1 cellular context compared by ENCODE assay signal in the genomic region with DNA sequence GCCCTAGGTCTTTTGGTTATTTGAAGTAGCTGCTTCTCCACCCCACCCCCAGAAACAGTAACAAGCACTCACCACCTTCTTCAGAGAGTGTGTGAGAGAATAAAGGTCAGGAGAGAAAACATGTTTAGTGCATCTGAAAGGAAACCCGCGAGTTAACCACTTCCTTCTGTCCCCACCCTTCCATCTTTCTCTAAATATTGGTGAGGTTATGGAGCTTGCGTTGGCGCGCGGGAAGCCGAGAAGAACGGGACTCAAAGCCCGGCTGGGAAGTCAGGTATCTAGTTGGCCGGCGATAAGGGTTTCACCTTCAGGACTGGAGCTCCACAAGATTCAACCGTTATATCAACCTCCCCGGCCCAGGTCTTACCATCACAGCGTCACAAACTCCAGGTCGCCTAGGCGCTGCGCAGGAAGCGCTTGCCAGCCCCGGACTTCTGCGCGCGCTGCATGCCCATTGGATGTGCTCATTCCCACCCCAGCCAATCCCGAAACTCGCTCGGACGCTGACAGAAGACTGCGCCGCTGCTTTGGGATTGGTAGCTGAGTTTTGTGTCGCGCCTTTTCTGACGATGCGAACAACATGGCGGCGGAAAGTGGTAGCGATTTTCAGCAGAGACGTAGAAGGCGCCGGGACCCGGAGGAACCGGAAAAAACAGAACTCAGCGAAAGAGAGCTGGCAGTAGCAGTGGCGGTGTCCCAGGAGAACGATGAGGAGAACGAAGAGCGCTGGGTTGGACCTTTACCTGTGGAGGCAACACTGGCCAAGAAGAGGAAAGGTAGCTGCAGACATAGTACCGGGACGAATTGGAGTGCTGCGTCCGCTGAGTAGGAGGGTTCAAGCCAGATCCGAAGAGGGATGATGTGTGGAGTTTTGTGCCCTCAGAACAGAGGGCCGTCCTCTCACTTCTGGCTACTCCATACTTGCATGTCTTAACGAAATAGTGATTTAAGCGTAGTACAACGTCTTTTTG.
TF ChIP-seq lines count a peak whose summit lies in the region.

A gene with protein sequence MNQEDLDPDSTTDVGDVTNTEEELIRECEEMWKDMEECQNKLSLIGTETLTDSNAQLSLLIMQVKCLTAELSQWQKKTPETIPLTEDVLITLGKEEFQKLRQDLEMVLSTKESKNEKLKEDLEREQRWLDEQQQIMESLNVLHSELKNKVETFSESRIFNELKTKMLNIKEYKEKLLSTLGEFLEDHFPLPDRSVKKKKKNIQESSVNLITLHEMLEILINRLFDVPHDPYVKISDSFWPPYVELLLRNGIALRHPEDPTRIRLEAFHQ (minus strand): TSS at position 438 of the 971 bp plus-strand sequence. CDS start 8,261 bp downstream, outside the sequence.
A gene (plus strand): TSS at position 566 of the 971 bp plus-strand sequence. CDS start 15 bp downstream, at position 581.

TF ChIP-seq in HepG2, 621 proteins besides CTCF, POLR2A, EP300 and RAD21 (continued from another document and continues in another):
- TF ChIP-seq, protein P1, sequence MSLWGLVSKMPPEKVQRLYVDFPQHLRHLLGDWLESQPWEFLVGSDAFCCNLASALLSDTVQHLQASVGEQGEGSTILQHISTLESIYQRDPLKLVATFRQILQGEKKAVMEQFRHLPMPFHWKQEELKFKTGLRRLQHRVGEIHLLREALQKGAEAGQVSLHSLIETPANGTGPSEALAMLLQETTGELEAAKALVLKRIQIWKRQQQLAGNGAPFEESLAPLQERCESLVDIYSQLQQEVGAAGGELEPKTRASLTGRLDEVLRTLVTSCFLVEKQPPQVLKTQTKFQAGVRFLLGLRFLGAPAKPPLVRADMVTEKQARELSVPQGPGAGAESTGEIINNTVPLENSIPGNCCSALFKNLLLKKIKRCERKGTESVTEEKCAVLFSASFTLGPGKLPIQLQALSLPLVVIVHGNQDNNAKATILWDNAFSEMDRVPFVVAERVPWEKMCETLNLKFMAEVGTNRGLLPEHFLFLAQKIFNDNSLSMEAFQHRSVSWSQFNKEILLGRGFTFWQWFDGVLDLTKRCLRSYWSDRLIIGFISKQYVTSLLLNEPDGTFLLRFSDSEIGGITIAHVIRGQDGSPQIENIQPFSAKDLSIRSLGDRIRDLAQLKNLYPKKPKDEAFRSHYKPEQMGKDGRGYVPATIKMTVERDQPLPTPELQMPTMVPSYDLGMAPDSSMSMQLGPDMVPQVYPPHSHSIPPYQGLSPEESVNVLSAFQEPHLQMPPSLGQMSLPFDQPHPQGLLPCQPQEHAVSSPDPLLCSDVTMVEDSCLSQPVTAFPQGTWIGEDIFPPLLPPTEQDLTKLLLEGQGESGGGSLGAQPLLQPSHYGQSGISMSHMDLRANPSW (CRISPR knock-in tag; IDR thresholded peaks at IDR 0.05; ENCODE audit: borderline replicate concordance), result no peak
- TF ChIP-seq CHD4 (IDR thresholded peaks at IDR 0.05; ENCODE audit: borderline replicate concordance, low read length), result no peak
- peak; percentile 50; the same call in 1 of the 2 replicates for TF ChIP-seq ZNF121 (CRISPR knock-in tag; IDR thresholded peaks at IDR 0.05)
- peak; percentile 98 for TF ChIP-seq HDAC1 (CRISPR knock-in tag; IDR thresholded peaks at IDR 0.05)
- no peak for TF ChIP-seq CBFB (CRISPR knock-in tag; IDR thresholded peaks at IDR 0.05)
- TF ChIP-seq, protein P2, sequence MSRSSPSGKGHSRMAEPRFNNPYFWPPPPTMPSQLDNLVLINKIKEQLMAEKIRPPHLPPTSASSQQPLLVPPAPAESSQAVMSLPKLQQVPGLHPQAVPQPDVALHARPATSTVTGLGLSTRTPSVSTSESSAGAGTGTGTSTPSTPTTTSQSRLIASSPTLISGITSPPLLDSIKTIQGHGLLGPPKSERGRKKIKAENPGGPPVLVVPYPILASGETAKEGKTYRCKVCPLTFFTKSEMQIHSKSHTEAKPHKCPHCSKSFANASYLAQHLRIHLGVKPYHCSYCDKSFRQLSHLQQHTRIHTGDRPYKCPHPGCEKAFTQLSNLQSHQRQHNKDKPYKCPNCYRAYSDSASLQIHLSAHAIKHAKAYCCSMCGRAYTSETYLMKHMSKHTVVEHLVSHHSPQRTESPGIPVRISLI (CRISPR knock-in tag; IDR thresholded peaks at IDR 0.05; ENCODE audit: borderline replicate concordance), result 0 out of 2 replicates have a peak, but pooled peaks have one; percentile 18
- TF ChIP-seq, protein P3, sequence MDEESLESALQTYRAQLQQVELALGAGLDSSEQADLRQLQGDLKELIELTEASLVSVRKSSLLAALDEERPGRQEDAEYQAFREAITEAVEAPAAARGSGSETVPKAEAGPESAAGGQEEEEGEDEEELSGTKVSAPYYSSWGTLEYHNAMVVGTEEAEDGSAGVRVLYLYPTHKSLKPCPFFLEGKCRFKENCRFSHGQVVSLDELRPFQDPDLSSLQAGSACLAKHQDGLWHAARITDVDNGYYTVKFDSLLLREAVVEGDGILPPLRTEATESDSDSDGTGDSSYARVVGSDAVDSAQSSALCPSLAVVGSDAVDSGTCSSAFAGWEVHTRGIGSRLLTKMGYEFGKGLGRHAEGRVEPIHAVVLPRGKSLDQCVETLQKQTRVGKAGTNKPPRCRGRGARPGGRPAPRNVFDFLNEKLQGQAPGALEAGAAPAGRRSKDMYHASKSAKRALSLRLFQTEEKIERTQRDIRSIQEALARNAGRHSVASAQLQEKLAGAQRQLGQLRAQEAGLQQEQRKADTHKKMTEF (CRISPR knock-in tag; IDR thresholded peaks at IDR 0.05), result peak; percentile 62
- peak; percentile 88 for TF ChIP-seq KAT7 (CRISPR knock-in tag; IDR thresholded peaks at IDR 0.05; ENCODE audit: borderline replicate concordance)
- peak; percentile 66; the same call in 1 of the 2 replicates for TF ChIP-seq NKX3-1 (CRISPR knock-in tag; IDR thresholded peaks at IDR 0.05)
- TF ChIP-seq MAFG (CRISPR knock-in tag; IDR thresholded peaks at IDR 0.05), result no peak
- no peak for TF ChIP-seq ZNF660 (CRISPR knock-in tag; IDR thresholded peaks at IDR 0.05; ENCODE audit: borderline replicate concordance, low read depth)
- TF ChIP-seq ZNF260 (CRISPR knock-in tag; IDR thresholded peaks at IDR 0.05; ENCODE audit: borderline replicate concordance, low read depth), result no peak
- no peak for TF ChIP-seq SMC3 (IDR thresholded peaks at IDR 0.05; ENCODE audit: low read length)
- TF ChIP-seq MTA3 (CRISPR knock-in tag; IDR thresholded peaks at IDR 0.05), result no peak
- no peak for TF ChIP-seq ZFP62 (CRISPR knock-in tag; IDR thresholded peaks at IDR 0.05)
- TF ChIP-seq ZNF883 (CRISPR knock-in tag; IDR thresholded peaks at IDR 0.05; ENCODE audit: not compliant biosample characterization), result no peak
- TF ChIP-seq ZNF124 (CRISPR knock-in tag; IDR thresholded peaks at IDR 0.05), result peak; percentile 85; the same call in 1 of the 2 replicates
- no peak for TF ChIP-seq NCOA1 (CRISPR knock-in tag; IDR thresholded peaks at IDR 0.05)
- TF ChIP-seq, protein P4, sequence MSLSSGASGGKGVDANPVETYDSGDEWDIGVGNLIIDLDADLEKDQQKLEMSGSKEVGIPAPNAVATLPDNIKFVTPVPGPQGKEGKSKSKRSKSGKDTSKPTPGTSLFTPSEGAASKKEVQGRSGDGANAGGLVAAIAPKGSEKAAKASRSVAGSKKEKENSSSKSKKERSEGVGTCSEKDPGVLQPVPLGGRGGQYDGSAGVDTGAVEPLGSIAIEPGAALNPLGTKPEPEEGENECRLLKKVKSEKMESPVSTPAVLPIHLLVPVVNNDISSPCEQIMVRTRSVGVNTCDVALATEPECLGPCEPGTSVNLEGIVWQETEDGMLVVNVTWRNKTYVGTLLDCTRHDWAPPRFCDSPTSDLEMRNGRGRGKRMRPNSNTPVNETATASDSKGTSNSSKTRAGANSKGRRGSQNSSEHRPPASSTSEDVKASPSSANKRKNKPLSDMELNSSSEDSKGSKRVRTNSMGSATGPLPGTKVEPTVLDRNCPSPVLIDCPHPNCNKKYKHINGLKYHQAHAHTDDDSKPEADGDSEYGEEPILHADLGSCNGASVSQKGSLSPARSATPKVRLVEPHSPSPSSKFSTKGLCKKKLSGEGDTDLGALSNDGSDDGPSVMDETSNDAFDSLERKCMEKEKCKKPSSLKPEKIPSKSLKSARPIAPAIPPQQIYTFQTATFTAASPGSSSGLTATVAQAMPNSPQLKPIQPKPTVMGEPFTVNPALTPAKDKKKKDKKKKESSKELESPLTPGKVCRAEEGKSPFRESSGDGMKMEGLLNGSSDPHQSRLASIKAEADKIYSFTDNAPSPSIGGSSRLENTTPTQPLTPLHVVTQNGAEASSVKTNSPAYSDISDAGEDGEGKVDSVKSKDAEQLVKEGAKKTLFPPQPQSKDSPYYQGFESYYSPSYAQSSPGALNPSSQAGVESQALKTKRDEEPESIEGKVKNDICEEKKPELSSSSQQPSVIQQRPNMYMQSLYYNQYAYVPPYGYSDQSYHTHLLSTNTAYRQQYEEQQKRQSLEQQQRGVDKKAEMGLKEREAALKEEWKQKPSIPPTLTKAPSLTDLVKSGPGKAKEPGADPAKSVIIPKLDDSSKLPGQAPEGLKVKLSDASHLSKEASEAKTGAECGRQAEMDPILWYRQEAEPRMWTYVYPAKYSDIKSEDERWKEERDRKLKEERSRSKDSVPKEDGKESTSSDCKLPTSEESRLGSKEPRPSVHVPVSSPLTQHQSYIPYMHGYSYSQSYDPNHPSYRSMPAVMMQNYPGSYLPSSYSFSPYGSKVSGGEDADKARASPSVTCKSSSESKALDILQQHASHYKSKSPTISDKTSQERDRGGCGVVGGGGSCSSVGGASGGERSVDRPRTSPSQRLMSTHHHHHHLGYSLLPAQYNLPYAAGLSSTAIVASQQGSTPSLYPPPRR (CRISPR knock-in tag; IDR thresholded peaks at IDR 0.05; ENCODE audit: borderline replicate concordance), result no peak
- TF ChIP-seq MIER2 (CRISPR knock-in tag; IDR thresholded peaks at IDR 0.05), result no peak
- TF ChIP-seq, protein P5, sequence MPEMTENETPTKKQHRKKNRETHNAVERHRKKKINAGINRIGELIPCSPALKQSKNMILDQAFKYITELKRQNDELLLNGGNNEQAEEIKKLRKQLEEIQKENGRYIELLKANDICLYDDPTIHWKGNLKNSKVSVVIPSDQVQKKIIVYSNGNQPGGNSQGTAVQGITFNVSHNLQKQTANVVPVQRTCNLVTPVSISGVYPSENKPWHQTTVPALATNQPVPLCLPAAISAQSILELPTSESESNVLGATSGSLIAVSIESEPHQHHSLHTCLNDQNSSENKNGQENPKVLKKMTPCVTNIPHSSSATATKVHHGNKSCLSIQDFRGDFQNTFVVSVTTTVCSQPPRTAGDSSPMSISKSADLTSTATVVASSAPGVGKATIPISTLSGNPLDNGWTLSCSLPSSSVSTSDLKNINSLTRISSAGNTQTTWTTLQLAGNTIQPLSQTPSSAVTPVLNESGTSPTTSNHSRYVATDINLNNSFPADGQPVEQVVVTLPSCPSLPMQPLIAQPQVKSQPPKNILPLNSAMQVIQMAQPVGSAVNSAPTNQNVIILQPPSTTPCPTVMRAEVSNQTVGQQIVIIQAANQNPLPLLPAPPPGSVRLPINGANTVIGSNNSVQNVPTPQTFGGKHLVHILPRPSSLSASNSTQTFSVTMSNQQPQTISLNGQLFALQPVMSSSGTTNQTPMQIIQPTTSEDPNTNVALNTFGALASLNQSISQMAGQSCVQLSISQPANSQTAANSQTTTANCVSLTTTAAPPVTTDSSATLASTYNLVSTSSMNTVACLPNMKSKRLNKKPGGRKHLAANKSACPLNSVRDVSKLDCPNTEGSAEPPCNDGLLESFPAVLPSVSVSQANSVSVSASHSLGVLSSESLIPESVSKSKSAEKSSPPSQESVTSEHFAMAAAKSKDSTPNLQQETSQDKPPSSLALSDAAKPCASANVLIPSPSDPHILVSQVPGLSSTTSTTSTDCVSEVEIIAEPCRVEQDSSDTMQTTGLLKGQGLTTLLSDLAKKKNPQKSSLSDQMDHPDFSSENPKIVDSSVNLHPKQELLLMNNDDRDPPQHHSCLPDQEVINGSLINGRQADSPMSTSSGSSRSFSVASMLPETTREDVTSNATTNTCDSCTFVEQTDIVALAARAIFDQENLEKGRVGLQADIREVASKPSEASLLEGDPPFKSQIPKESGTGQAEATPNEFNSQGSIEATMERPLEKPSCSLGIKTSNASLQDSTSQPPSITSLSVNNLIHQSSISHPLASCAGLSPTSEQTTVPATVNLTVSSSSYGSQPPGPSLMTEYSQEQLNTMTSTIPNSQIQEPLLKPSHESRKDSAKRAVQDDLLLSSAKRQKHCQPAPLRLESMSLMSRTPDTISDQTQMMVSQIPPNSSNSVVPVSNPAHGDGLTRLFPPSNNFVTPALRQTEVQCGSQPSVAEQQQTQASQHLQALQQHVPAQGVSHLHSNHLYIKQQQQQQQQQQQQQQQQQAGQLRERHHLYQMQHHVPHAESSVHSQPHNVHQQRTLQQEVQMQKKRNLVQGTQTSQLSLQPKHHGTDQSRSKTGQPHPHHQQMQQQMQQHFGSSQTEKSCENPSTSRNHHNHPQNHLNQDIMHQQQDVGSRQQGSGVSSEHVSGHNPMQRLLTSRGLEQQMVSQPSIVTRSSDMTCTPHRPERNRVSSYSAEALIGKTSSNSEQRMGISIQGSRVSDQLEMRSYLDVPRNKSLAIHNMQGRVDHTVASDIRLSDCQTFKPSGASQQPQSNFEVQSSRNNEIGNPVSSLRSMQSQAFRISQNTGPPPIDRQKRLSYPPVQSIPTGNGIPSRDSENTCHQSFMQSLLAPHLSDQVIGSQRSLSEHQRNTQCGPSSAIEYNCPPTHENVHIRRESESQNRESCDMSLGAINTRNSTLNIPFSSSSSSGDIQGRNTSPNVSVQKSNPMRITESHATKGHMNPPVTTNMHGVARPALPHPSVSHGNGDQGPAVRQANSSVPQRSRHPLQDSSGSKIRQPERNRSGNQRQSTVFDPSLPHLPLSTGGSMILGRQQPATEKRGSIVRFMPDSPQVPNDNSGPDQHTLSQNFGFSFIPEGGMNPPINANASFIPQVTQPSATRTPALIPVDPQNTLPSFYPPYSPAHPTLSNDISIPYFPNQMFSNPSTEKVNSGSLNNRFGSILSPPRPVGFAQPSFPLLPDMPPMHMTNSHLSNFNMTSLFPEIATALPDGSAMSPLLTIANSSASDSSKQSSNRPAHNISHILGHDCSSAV (CRISPR knock-in tag; IDR thresholded peaks at IDR 0.05; ENCODE audit: borderline replicate concordance), result no peak
- no peak for TF ChIP-seq NPAS2 (CRISPR knock-in tag; IDR thresholded peaks at IDR 0.05; ENCODE audit: borderline replicate concordance)
- no peak for TF ChIP-seq ZNF207 (IDR thresholded peaks at IDR 0.05; ENCODE audit: borderline replicate concordance)
- TF ChIP-seq, protein P6, sequence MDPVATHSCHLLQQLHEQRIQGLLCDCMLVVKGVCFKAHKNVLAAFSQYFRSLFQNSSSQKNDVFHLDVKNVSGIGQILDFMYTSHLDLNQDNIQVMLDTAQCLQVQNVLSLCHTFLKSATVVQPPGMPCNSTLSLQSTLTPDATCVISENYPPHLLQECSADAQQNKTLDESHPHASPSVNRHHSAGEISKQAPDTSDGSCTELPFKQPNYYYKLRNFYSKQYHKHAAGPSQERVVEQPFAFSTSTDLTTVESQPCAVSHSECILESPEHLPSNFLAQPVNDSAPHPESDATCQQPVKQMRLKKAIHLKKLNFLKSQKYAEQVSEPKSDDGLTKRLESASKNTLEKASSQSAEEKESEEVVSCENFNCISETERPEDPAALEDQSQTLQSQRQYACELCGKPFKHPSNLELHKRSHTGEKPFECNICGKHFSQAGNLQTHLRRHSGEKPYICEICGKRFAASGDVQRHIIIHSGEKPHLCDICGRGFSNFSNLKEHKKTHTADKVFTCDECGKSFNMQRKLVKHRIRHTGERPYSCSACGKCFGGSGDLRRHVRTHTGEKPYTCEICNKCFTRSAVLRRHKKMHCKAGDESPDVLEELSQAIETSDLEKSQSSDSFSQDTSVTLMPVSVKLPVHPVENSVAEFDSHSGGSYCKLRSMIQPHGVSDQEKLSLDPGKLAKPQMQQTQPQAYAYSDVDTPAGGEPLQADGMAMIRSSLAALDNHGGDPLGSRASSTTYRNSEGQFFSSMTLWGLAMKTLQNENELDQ (CRISPR knock-in tag; IDR thresholded peaks at IDR 0.05; ENCODE audit: borderline replicate concordance), result no peak
- TF ChIP-seq KMT2B (CRISPR knock-in tag; IDR thresholded peaks at IDR 0.05), result peak; percentile 98
- no peak for TF ChIP-seq PLRG1 (conservative IDR thresholded peaks at IDR 0.05)
